In the genomic region with DNA sequence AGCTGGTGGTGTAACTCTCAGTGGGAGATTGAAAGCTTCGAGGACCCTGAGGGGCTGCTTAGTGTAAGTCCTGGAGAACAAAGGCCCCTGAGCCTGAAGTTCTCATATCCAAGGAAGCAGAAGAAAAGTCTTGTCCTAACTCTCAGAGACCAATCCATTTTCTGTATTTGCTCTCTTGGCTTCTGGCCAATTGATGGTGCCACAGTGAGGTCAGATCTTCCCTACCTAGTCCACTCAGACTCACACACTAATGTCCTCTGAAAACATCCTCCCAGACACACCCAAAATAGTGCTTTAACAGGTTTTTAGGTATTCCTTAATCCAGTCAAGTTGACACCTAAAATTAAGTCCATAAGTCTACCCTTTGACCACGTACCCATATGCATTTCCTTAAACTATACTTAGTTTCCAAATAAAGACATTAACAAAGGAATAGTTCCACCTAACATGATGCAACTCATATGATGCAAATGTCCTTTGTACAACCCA, we compare ENCODE assay signal across 19 cellular contexts. TPM values are rescaled to one million over a fixed set of nuclear protein-coding genes. Genes with fewer than 3 reads are reported as not detected.
DNase-seq lines count a peak whose midpoint lies in the region; ATAC-seq and TF ChIP-seq lines count a peak whose summit lies in the region.
"Had no signal": no experiment of that assay in that cellular context is flagged by ENCODE, and none has a peak within 500 bp of the region (broad histone marks: within the 10 kb centered on the region; RNA-seq: fewer than 3 reads in every experiment).

No MANE protein-coding gene starts in this region.

- no peak overlapping the region for H2BK12ac ChIP-seq in trophoblast cell (ENCODE audit: low read length)

- H4K91ac ChIP-seq in trophoblast cell (ENCODE audit: low read depth, low read length), result no peak overlapping the region

- no peaks in the 10 kb centered on the region for H3K9me3 Mint-ChIP-seq in activated CD8-positive, alpha-beta T cell treated with anti-CD3 and anti-CD28 coated beads for 36 hours
- no peaks in the 10 kb centered on the region for H3K9me3 Mint-ChIP-seq in activated CD8-positive, alpha-beta T cell treated with anti-CD3 and anti-CD28 coated beads, Interleukin-2, amount 10 ng/mL, durations not matched to agents 7 days and 5 days (ENCODE audit: insufficient read depth)
- H3K9me3 Mint-ChIP-seq in central memory CD8-positive, alpha-beta T cell, result no peaks in the 10 kb centered on the region
- H3K9me3 Mint-ChIP-seq in progenitor cell of endocrine pancreas (ENCODE audit: low read depth), result no peaks in the 10 kb centered on the region
- H3K9me3 Mint-ChIP-seq: GM23338, natural killer cell had no signal

- H3K27me3 Mint-ChIP-seq in activated CD8-positive, alpha-beta T cell treated with anti-CD3 and anti-CD28 coated beads for 36 hours, result no peaks in the 10 kb centered on the region
- no peaks in the 10 kb centered on the region for H3K27me3 Mint-ChIP-seq in activated CD8-positive, alpha-beta T cell treated with anti-CD3 and anti-CD28 coated beads, Interleukin-2, amount 10 ng/mL, durations not matched to agents 7 days and 5 days (ENCODE audit: low read depth)
- H3K27me3 Mint-ChIP-seq in T-helper 17 cell (no peaks in the 10 kb centered on the region), progenitor cell of endocrine pancreas (no peaks in the 10 kb centered on the region)
- H3K27me3 Mint-ChIP-seq in central memory CD8-positive, alpha-beta T cell, result no peaks in the 10 kb centered on the region

- H2BK120ac ChIP-seq in trophoblast cell (ENCODE audit: insufficient read depth, low read length, poor library complexity), result no peak overlapping the region

- H3K36me3 Mint-ChIP-seq in activated CD8-positive, alpha-beta T cell treated with anti-CD3 and anti-CD28 coated beads for 36 hours (ENCODE audit: low read depth), result peaks cover 56% of the 10 kb centered on the region
- peaks cover 50% of the 10 kb centered on the region for H3K36me3 Mint-ChIP-seq in activated CD8-positive, alpha-beta T cell treated with anti-CD3 and anti-CD28 coated beads, Interleukin-2, amount 10 ng/mL, durations not matched to agents 7 days and 5 days (ENCODE audit: low read depth)
- H3K36me3 Mint-ChIP-seq in T-helper 17 cell (ENCODE audit: low read depth) (no peaks in the 10 kb centered on the region), progenitor cell of endocrine pancreas (ENCODE audit: insufficient read depth) (peaks cover 8% of the 10 kb centered on the region)
- H3K36me3 Mint-ChIP-seq in central memory CD8-positive, alpha-beta T cell (ENCODE audit: insufficient read depth), result peaks cover 10% of the 10 kb centered on the region
- H3K36me3 Mint-ChIP-seq: natural killer cell had no signal

- H3K9me3 ChIP-seq in T-helper 17 cell (ENCODE audit: control insufficient read depth, low read length, poor library complexity, severe bottlenecking) (no peaks in the 10 kb centered on the region), trophoblast cell (ENCODE audit: insufficient read depth, low read depth, low read length) (no peaks in the 10 kb centered on the region), lower lobe of right lung (no peaks in the 10 kb centered on the region)
- H3K9me3 ChIP-seq: tibial nerve had no signal

- H3K27me3 ChIP-seq in trophoblast cell (ENCODE audit: insufficient read depth, low read length) (no peaks in the 10 kb centered on the region), lower lobe of right lung (ENCODE audit: low read depth) (no peaks in the 10 kb centered on the region)
- H3K27me3 ChIP-seq: tibial nerve had no signal

- no peak overlapping the region for H4K12ac ChIP-seq in trophoblast cell (ENCODE audit: low read depth, low read length)

- H3K36me3 ChIP-seq in trophoblast cell (ENCODE audit: control insufficient read depth in 1 of 2, insufficient read depth in 2 of 2, low read length in 2 of 2), result peaks cover 0 to 2% of the 10 kb centered on the region in 2 experiments
- peaks cover 5% of the 10 kb centered on the region for H3K36me3 ChIP-seq in lower lobe of right lung

- CTCF ChIA-PET in activated CD8-positive, alpha-beta T cell treated with anti-CD3 and anti-CD28 coated beads for 36 hours (lab: Charles Lee), result no interaction called here
- CTCF ChIA-PET in activated CD8-positive, alpha-beta T cell treated with anti-CD3 and anti-CD28 coated beads, Interleukin-2, amount 10 ng/mL, durations not matched to agents 7 days and 5 days (lab: Charles Lee), result no interaction called here

- H4K8ac ChIP-seq in trophoblast cell (ENCODE audit: low read depth, low read length), result no peak overlapping the region

- H3K4me1 Mint-ChIP-seq in activated CD8-positive, alpha-beta T cell treated with anti-CD3 and anti-CD28 coated beads for 36 hours (ENCODE audit: low read depth), result peaks cover 73% of the 10 kb centered on the region
- H3K4me1 Mint-ChIP-seq in activated CD8-positive, alpha-beta T cell treated with anti-CD3 and anti-CD28 coated beads, Interleukin-2, amount 10 ng/mL, durations not matched to agents 7 days and 5 days (ENCODE audit: low read depth), result peaks cover 29% of the 10 kb centered on the region
- peaks cover 48% of the 10 kb centered on the region for H3K4me1 Mint-ChIP-seq in T-helper 17 cell
- H3K4me1 Mint-ChIP-seq in central memory CD8-positive, alpha-beta T cell, result peaks cover 52% of the 10 kb centered on the region
- no peaks in the 10 kb centered on the region for H3K4me1 Mint-ChIP-seq in progenitor cell of endocrine pancreas (ENCODE audit: low read depth)

- no peak overlapping the region for H3K18ac ChIP-seq in trophoblast cell (ENCODE audit: low read length)

- peak overlapping the region; percentile 57 for H3K27ac Mint-ChIP-seq in activated CD8-positive, alpha-beta T cell treated with anti-CD3 and anti-CD28 coated beads for 36 hours
- H3K27ac Mint-ChIP-seq in activated CD8-positive, alpha-beta T cell treated with anti-CD3 and anti-CD28 coated beads, Interleukin-2, amount 10 ng/mL, durations not matched to agents 7 days and 5 days, result no peak overlapping the region
- H3K27ac Mint-ChIP-seq in T-helper 17 cell (peak overlapping the region; percentile 27), progenitor cell of endocrine pancreas (no peak overlapping the region)
- H3K27ac Mint-ChIP-seq in central memory CD8-positive, alpha-beta T cell (ENCODE audit: low read depth), result peak overlapping the region; percentile 44
- H3K27ac Mint-ChIP-seq: GM23338, natural killer cell had no signal

- H3K79me2 ChIP-seq in trophoblast cell (ENCODE audit: control insufficient read depth, insufficient read depth, low read length, poor library complexity), result peaks cover 6% of the 10 kb centered on the region

- H3K9ac ChIP-seq in trophoblast cell (ENCODE audit: low read length), result no peak overlapping the region

- H3K4ac ChIP-seq in trophoblast cell (ENCODE audit: low read depth, low read length), result peak overlapping the region; percentile 94

- no peak for TF ChIP-seq CTCF in activated CD8-positive, alpha-beta T cell treated with anti-CD3 and anti-CD28 coated beads for 36 hours (IDR thresholded peaks at IDR 0.05)
- TF ChIP-seq CTCF in progenitor cell of endocrine pancreas (IDR thresholded peaks at IDR 0.05; ENCODE audit: unreplicated experiment) (no peak), lower lobe of right lung (IDR thresholded peaks at IDR 0.05) (no peak)

- ATAC-seq in activated CD8-positive, alpha-beta T cell treated with anti-CD3 and anti-CD28 coated beads for 36 hours, result no peak
- ATAC-seq in activated CD8-positive, alpha-beta T cell treated with anti-CD3 and anti-CD28 coated beads, Interleukin-2, amount 10 ng/mL, durations not matched to agents 7 days and 5 days, result no peak
- ATAC-seq in T-helper 17 cell (no peak), lower lobe of right lung (no peak)
- ATAC-seq in central memory CD8-positive, alpha-beta T cell (replicated peaks; ENCODE audit: extremely low read depth, poor library complexity, severe bottlenecking), result no peak
- ATAC-seq: GM23338, natural killer cell had no signal

- H2AK5ac ChIP-seq in trophoblast cell (ENCODE audit: low read length), result no peak overlapping the region

- H3K4me2 ChIP-seq in trophoblast cell (ENCODE audit: low read length), result no peak overlapping the region
- H3K4me2 ChIP-seq: GM23338 had no signal

- no peak overlapping the region for H3K4me3 ChIP-seq in trophoblast cell (ENCODE audit: low read depth, low read length)
- no peak overlapping the region for H3K4me3 ChIP-seq in lower lobe of right lung
- H3K4me3 ChIP-seq: GM23338, tibial nerve had no signal

- H3K14ac ChIP-seq in trophoblast cell (ENCODE audit: low read length), result no peak overlapping the region

- H3K4me1 ChIP-seq in trophoblast cell (ENCODE audit: control insufficient read depth in 1 of 2, insufficient read depth in 2 of 2, low read length in 2 of 2) (peaks cover 0 to 3% of the 10 kb centered on the region in 2 experiments), lower lobe of right lung (no peaks in the 10 kb centered on the region)

- no CpG with 5 or more reads among the region's 2 CpGs for WGBS in trophoblast cell (ENCODE audit: extremely low coverage, insufficient coverage, insufficient read length)

- intact Hi-C loops in activated CD8-positive, alpha-beta T cell treated with anti-CD3 and anti-CD28 coated beads for 36 hours (cut with micrococcal nuclease), result no loop called here
- intact Hi-C loops in lower lobe of right lung (cut with DNase I), result no loop called here

- H2AFZ ChIP-seq in trophoblast cell (ENCODE audit: insufficient read depth, low read length, poor library complexity), result no peak overlapping the region
- H2AFZ ChIP-seq: GM23338 had no signal

- H2BK5ac ChIP-seq in trophoblast cell (ENCODE audit: low read depth, low read length, poor library complexity), result no peak overlapping the region

- DNase-seq in activated CD8-positive, alpha-beta T cell treated with anti-CD3 and anti-CD28 coated beads for 36 hours, result no peak
- no peak for DNase-seq in activated CD8-positive, alpha-beta T cell treated with anti-CD3 and anti-CD28 coated beads, Interleukin-2, amount 10 ng/mL, durations not matched to agents 7 days and 5 days
- no peak for DNase-seq in T-helper 17 cell
- no peak for DNase-seq in central memory CD8-positive, alpha-beta T cell (ENCODE audit: low spot score in 2 of 2)
- no peak for DNase-seq in trophoblast cell
- no peak for DNase-seq in progenitor cell of endocrine pancreas (ENCODE audit: low spot score, unreplicated experiment)
- DNase-seq in lower lobe of right lung, result no peak
- DNase-seq: activated T-cell treated with anti-CD3 and anti-CD28 coated beads, Interleukin-2, amount 50 U/mL, for 48 hours; dermis blood vessel endothelial cell; KG1; kidney; natural killer cell; NCI-H1105; NCI-H446; stimulated activated CD4-positive, alpha-beta T cell treated with anti-CD3 and anti-CD28 coated beads, Interleukin-1b, Interleukin-23, amount 100 ng/mL, for 48 hours; stimulated activated naive CD4-positive, alpha-beta T cell treated with Interleukin-2 at 50 U/mL for 16 hours; SW 1271 had no signal

- no peak overlapping the region for H3K4me3 Mint-ChIP-seq in activated CD8-positive, alpha-beta T cell treated with anti-CD3 and anti-CD28 coated beads for 36 hours
- H3K4me3 Mint-ChIP-seq in activated CD8-positive, alpha-beta T cell treated with anti-CD3 and anti-CD28 coated beads, Interleukin-2, amount 10 ng/mL, durations not matched to agents 7 days and 5 days, result no peak overlapping the region
- H3K4me3 Mint-ChIP-seq in T-helper 17 cell, result no peak overlapping the region
- no peak overlapping the region for H3K4me3 Mint-ChIP-seq in central memory CD8-positive, alpha-beta T cell
- no peak overlapping the region for H3K4me3 Mint-ChIP-seq in progenitor cell of endocrine pancreas (ENCODE audit: low read depth)
- H3K4me3 Mint-ChIP-seq: GM23338, natural killer cell had no signal

- POLR2A ChIA-PET in activated CD8-positive, alpha-beta T cell treated with anti-CD3 and anti-CD28 coated beads for 36 hours (lab: Charles Lee), result interaction anchor here (1.3 kb wide), 1 partner anchor 27 kb away, joined by 3 read pairs; no protein-coding TSS in a partner anchor
- POLR2A ChIA-PET in activated CD8-positive, alpha-beta T cell treated with anti-CD3 and anti-CD28 coated beads, Interleukin-2, amount 10 ng/mL, durations not matched to agents 7 days and 5 days (lab: Charles Lee), result no interaction called here

- H3K23ac ChIP-seq in trophoblast cell (ENCODE audit: low read length), result no peak overlapping the region

- H3K27ac ChIP-seq in trophoblast cell (ENCODE audit: low read depth, low read length), result no peak overlapping the region
- H3K27ac ChIP-seq in lower lobe of right lung, result no peak overlapping the region
- H3K27ac ChIP-seq: tibial nerve had no signal

- no peaks in the 10 kb centered on the region for H3K79me1 ChIP-seq in trophoblast cell (ENCODE audit: low read length)

RNA-seq across cellular contexts. Expression of gene ZNF292, which starts 29.4 kb away (rescaled TPM):
- 10 to 100 TPM; 76.4 to 78.3 TPM for total RNA-seq in activated CD8-positive, alpha-beta T cell treated with anti-CD3 and anti-CD28 coated beads for 36 hours
- 10 to 100 TPM; 48.5 to 50.7 TPM for total RNA-seq in activated CD8-positive, alpha-beta T cell treated with anti-CD3 and anti-CD28 coated beads, Interleukin-2, amount 10 ng/mL, durations not matched to agents 7 days and 5 days
- total RNA-seq in T-helper 17 cell (100 to 1,000 TPM in 1 of 2 donors, 10 to 100 TPM in 1; 88.3 to 103 TPM), progenitor cell of endocrine pancreas (63.3 and 67.9 TPM in 2 replicates), lower lobe of right lung (43.1 TPM)
- polyA plus RNA-seq in trophoblast cell (2013), result 39.0 and 40.3 TPM in 2 replicates

Comparison
In these comparisons a context has a peak if more than half of its experiments do, and no peak if none do; other contexts are left out.
1. H3K27ac Mint-ChIP-seq: peak in activated CD8-positive, alpha-beta T cell treated with anti-CD3 and anti-CD28 coated beads for 36 hours (single experiment), T-helper 17 cell (single experiment) and central memory CD8-positive, alpha-beta T cell (single experiment); none in activated CD8-positive, alpha-beta T cell treated with anti-CD3 and anti-CD28 coated beads, Interleukin-2, amount 10 ng/mL, durations not matched to agents 7 days and 5 days (single experiment) and progenitor cell of endocrine pancreas (single experiment).